ENCODE assay signal across 10 cellular contexts in genomic region chr4:115370012-115370411, GRCh38.
"Had no signal": no experiment of that assay in that cellular context is flagged by ENCODE, and none has a peak within 500 bp of the region (broad histone marks: within the 10 kb centered on the region; RNA-seq: fewer than 3 reads in every experiment).

No MANE protein-coding gene starts in this region.

- H3K36me3 Mint-ChIP-seq: IgD-negative memory B cell had no signal

- H3K4me1 Mint-ChIP-seq: IgD-negative memory B cell had no signal

- H3K4me3 Mint-ChIP-seq: HFFc6, IgD-negative memory B cell had no signal

- H3K36me3 ChIP-seq: HAP-1 had no signal

- H3K9ac ChIP-seq: KMS-11 had no signal

- H3K27me3 Mint-ChIP-seq: IgD-negative memory B cell had no signal

- DNase-seq: GOT3, H7, HFFc6, KBM-7 had no signal

- H3K27ac Mint-ChIP-seq: HFFc6, IgD-negative memory B cell had no signal

- H3K9me3 ChIP-seq: HAP-1 had no signal

- ATAC-seq: HCT116, HepG2 had no signal

- H3K27ac ChIP-seq: HL-60, KMS-11 had no signal

- H3K4me2 ChIP-seq: KMS-11 had no signal

- H3K4me3 ChIP-seq: HAP-1 had no signal
